32 cellular contexts compared by ENCODE assay signal in the genomic region with DNA sequence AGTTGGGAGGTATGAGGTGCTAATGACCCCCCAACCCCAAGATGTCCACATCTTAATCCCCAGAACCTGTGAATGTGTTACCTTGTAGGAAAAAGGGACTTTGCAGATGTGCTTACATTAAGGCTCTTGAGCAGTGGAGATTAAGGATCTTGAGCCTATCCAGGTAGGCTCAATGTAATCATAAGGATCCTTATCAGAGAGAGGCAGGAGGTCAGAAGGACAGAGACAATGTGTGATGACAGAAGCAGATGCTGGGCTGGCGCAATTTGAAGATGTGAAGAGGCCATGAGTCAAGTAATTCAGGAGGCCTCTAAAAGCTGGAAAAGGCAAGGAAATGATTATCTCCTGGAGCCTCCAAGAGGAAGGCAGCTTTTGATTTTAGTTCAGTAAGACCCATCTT.
"Had no signal": no experiment of that assay in that cellular context is flagged by ENCODE, and none has a peak within 500 bp of the region (broad histone marks: within the 10 kb centered on the region; RNA-seq: fewer than 3 reads in every experiment).

No MANE protein-coding gene starts in this region.

- H3K27ac Mint-ChIP-seq: activated CD4-positive, alpha-beta memory T cell treated with anti-CD3 and anti-CD28 coated beads for 36 hours; activated CD4-positive, alpha-beta T cell treated with anti-CD3 and anti-CD28 coated beads for 36 hours; activated CD4-positive, alpha-beta T cell treated with anti-CD3 and anti-CD28 coated beads, Interleukin-2, amount 10 ng/mL, durations not matched to agents 24 days and 14 days; activated CD8-positive, alpha-beta memory T cell treated with anti-CD3 and anti-CD28 coated beads, Interleukin-2, amount 10 ng/mL, durations not matched to agents 7 days and 5 days; activated CD8-positive, alpha-beta T cell treated with anti-CD3 and anti-CD28 coated beads, Interleukin-2, amount 10 ng/mL, durations not matched to agents 7 days and 5 days; activated naive CD4-positive, alpha-beta T cell treated with anti-CD3 and anti-CD28 coated beads for 36 hours; activated naive CD4-positive, alpha-beta T cell treated with anti-CD3 and anti-CD28 coated beads, Interleukin-2, amount 50 U/mL, for 24 hours; activated naive CD8-positive, alpha-beta T cell treated with anti-CD3 and anti-CD28 coated beads for 36 hours; activated T-helper 1 cell treated with anti-CD3 and anti-CD28 coated beads, Interleukin-12 subunit alpha, Interleukin-12 subunit beta, Interleukin-2, Interleukin-4 antibody, amounts not matched to agents 30 ng/mL and 10 ng/mL and 1 ng/mL, durations not matched to agents 14 hours and 24 hours and 36 hours; activated T-helper 2 cell treated with anti-CD3 and anti-CD28 coated beads, Interferon-gamma antibody, Interleukin-2, Interleukin-4, amounts not matched to agents 10 μg/mL and 5 μg/mL and 100 μg/mL, durations not matched to agents 14 hours and 24 hours and 36 hours had no signal

- ATAC-seq: activated CD4-positive, alpha-beta T cell treated with anti-CD3 and anti-CD28 coated beads for 36 hours; activated CD8-positive, alpha-beta memory T cell treated with anti-CD3 and anti-CD28 coated beads, Interleukin-2, amount 10 ng/mL, durations not matched to agents 7 days and 5 days; activated CD8-positive, alpha-beta T cell treated with anti-CD3 and anti-CD28 coated beads, Interleukin-2, amount 10 ng/mL, durations not matched to agents 7 days and 5 days; gastroesophageal sphincter; heart right ventricle had no signal

- H3K27me3 Mint-ChIP-seq: activated CD4-positive, alpha-beta memory T cell treated with anti-CD3 and anti-CD28 coated beads for 36 hours; activated CD4-positive, alpha-beta T cell treated with anti-CD3 and anti-CD28 coated beads for 36 hours; activated naive CD4-positive, alpha-beta T cell treated with anti-CD3 and anti-CD28 coated beads, Interleukin-2, amount 50 U/mL, for 24 hours; central memory CD8-positive, alpha-beta T cell had no signal

- DNase-seq: activated CD4-positive, alpha-beta memory T cell treated with anti-CD3 and anti-CD28 coated beads for 36 hours; activated CD4-positive, alpha-beta T cell treated with anti-CD3 and anti-CD28 coated beads for 36 hours; activated CD4-positive, alpha-beta T cell treated with anti-CD3 and anti-CD28 coated beads, Interleukin-2, amount 10 ng/mL, durations not matched to agents 24 days and 14 days; activated CD4-positive, CD25-positive, alpha-beta regulatory T cell; activated CD4-positive, CD25-positive, alpha-beta regulatory T cell treated with anti-CD3 and anti-CD28 coated beads, Interleukin-2, amount 50 U/mL, for 72 hours; activated CD8-positive, alpha-beta memory T cell treated with anti-CD3 and anti-CD28 coated beads, Interleukin-2, amount 10 ng/mL, durations not matched to agents 7 days and 5 days; activated CD8-positive, alpha-beta memory T cell treated with anti-CD3 and anti-CD28 coated beads, Interleukin-2, amount 50 U/mL, for 4 hours; activated CD8-positive, alpha-beta T cell treated with anti-CD3 and anti-CD28 coated beads, Interleukin-2, amount 10 ng/mL, durations not matched to agents 7 days and 5 days; activated effector memory CD4-positive, alpha-beta T cell treated with anti-CD3 and anti-CD28 coated beads, Interleukin-2, amount 50 U/mL, for 16 hours; activated naive CD4-positive, alpha-beta T cell treated with anti-CD3 and anti-CD28 coated beads for 36 hours; activated naive CD8-positive, alpha-beta T cell treated with anti-CD3 and anti-CD28 coated beads for 36 hours; activated T-cell treated with anti-CD3 and anti-CD28 coated beads, Interleukin-2, amount 50 U/mL, for 1 hour; activated T-cell treated with anti-CD3 and anti-CD28 coated beads, Interleukin-2, amount 50 U/mL, for 48 hours; amniotic stem cell; anterior cingulate cortex; brain microvascular endothelial cell; cortex of kidney; dermis blood vessel endothelial cell; effector CD8-positive, alpha-beta T cell; esophagus squamous epithelium; foreskin melanocyte; heart right ventricle; T-helper 2 cell had no signal

- H3K36me3 Mint-ChIP-seq: activated CD4-positive, alpha-beta memory T cell treated with anti-CD3 and anti-CD28 coated beads for 36 hours; activated naive CD4-positive, alpha-beta T cell treated with anti-CD3 and anti-CD28 coated beads, Interleukin-2, amount 50 U/mL, for 24 hours; activated naive CD8-positive, alpha-beta T cell treated with anti-CD3 and anti-CD28 coated beads for 36 hours had no signal

- H3K4me3 Mint-ChIP-seq: activated CD4-positive, alpha-beta memory T cell treated with anti-CD3 and anti-CD28 coated beads for 36 hours; activated CD4-positive, alpha-beta T cell treated with anti-CD3 and anti-CD28 coated beads for 36 hours; activated CD4-positive, alpha-beta T cell treated with anti-CD3 and anti-CD28 coated beads, Interleukin-2, amount 10 ng/mL, durations not matched to agents 24 days and 14 days; activated CD8-positive, alpha-beta memory T cell treated with anti-CD3 and anti-CD28 coated beads, Interleukin-2, amount 10 ng/mL, durations not matched to agents 7 days and 5 days; activated CD8-positive, alpha-beta T cell treated with anti-CD3 and anti-CD28 coated beads, Interleukin-2, amount 10 ng/mL, durations not matched to agents 7 days and 5 days; activated naive CD4-positive, alpha-beta T cell treated with anti-CD3 and anti-CD28 coated beads for 36 hours; activated naive CD4-positive, alpha-beta T cell treated with anti-CD3 and anti-CD28 coated beads, Interleukin-2, amount 50 U/mL, for 24 hours; activated naive CD8-positive, alpha-beta T cell treated with anti-CD3 and anti-CD28 coated beads for 36 hours; activated T-helper 1 cell treated with anti-CD3 and anti-CD28 coated beads, Interleukin-12 subunit alpha, Interleukin-12 subunit beta, Interleukin-2, Interleukin-4 antibody, amounts not matched to agents 30 ng/mL and 10 ng/mL and 1 ng/mL, durations not matched to agents 14 hours and 24 hours and 36 hours; central memory CD8-positive, alpha-beta T cell had no signal

- H3K9me3 Mint-ChIP-seq: activated CD4-positive, alpha-beta memory T cell treated with anti-CD3 and anti-CD28 coated beads for 36 hours; activated naive CD4-positive, alpha-beta T cell treated with anti-CD3 and anti-CD28 coated beads for 36 hours; activated naive CD4-positive, alpha-beta T cell treated with anti-CD3 and anti-CD28 coated beads, Interleukin-2, amount 50 U/mL, for 24 hours; activated naive CD8-positive, alpha-beta T cell treated with anti-CD3 and anti-CD28 coated beads for 36 hours; activated T-helper 1 cell treated with anti-CD3 and anti-CD28 coated beads, Interleukin-12 subunit alpha, Interleukin-12 subunit beta, Interleukin-2, Interleukin-4 antibody, amounts not matched to agents 30 ng/mL and 10 ng/mL and 1 ng/mL, durations not matched to agents 14 hours and 24 hours and 36 hours; activated T-helper 2 cell treated with anti-CD3 and anti-CD28 coated beads, Interferon-gamma antibody, Interleukin-2, Interleukin-4, amounts not matched to agents 10 μg/mL and 5 μg/mL and 100 μg/mL, durations not matched to agents 14 hours and 24 hours and 36 hours; central memory CD8-positive, alpha-beta T cell had no signal

- H3K4me1 Mint-ChIP-seq: activated naive CD4-positive, alpha-beta T cell treated with anti-CD3 and anti-CD28 coated beads, Interleukin-2, amount 50 U/mL, for 24 hours; central memory CD8-positive, alpha-beta T cell had no signal

- FAIRE-seq: astrocyte, bronchial epithelial cell, endometrium, endothelial cell of umbilical vein had no signal
